In the genomic region with DNA sequence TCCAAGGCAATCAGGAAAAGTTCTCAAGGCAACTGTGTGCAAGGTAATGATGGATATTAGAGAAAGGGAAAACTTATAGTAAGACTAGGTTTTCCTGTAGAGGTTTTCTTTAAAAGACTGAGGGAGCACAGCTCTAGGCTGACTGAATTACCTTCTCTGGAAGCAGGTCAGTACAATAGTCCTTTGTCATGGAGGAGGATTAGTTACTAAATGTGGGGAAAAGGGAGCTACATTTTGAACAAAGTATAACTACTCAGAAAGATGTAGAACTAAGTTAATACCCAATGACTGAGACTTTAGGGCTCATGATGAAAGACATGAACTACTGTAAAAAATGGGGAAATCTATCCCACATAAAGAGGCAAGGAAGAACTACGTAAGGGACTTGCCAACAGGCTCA, we compare ENCODE assay signal across 23 cellular contexts.
"Had no signal": no experiment of that assay in that cellular context is flagged by ENCODE, and none has a peak within 500 bp of the region (broad histone marks: within the 10 kb centered on the region; RNA-seq: fewer than 3 reads in every experiment).

No MANE protein-coding gene starts in this region.

- H3K27me3 ChIP-seq: colonic mucosa, ovary, sigmoid colon, stomach, tibial artery had no signal

- H3K27ac Mint-ChIP-seq: effector memory CD8-positive, alpha-beta T cell; memory B cell; natural killer cell; stimulated activated effector memory CD8-positive, alpha-beta T cell treated with anti-CD3 and anti-CD28 coated beads, Interleukin-12 subunit alpha, Interleukin-12 subunit beta, amount 100 ng/mL, for 72 hours; type B pancreatic cell had no signal

- H3K4me3 ChIP-seq: colonic mucosa, lung, ovary, psoas muscle, sigmoid colon, stomach, tibial artery had no signal

- H3K27ac ChIP-seq: colonic mucosa, ovary, psoas muscle, stomach, tibial artery had no signal

- H3K36me3 ChIP-seq: colonic mucosa, ovary had no signal

- H3K27me3 Mint-ChIP-seq: effector memory CD8-positive, alpha-beta T cell; memory B cell; type B pancreatic cell had no signal

- ATAC-seq: effector memory CD8-positive, alpha-beta T cell; left lobe of liver; natural killer cell; right cardiac atrium; stimulated activated effector memory CD8-positive, alpha-beta T cell treated with anti-CD3 and anti-CD28 coated beads, Interleukin-12 subunit alpha, Interleukin-12 subunit beta, amount 100 ng/mL, for 72 hours had no signal

- H3K9me3 Mint-ChIP-seq: effector memory CD8-positive, alpha-beta T cell; memory B cell; natural killer cell; neural crest cell; stimulated activated effector memory CD8-positive, alpha-beta T cell treated with anti-CD3 and anti-CD28 coated beads, Interleukin-12 subunit alpha, Interleukin-12 subunit beta, amount 100 ng/mL, for 72 hours; type B pancreatic cell had no signal

- H3K9me3 ChIP-seq: colonic mucosa, ovary, psoas muscle, sigmoid colon, stomach, tibial artery had no signal

- H3K4me3 Mint-ChIP-seq: effector memory CD8-positive, alpha-beta T cell; memory B cell; natural killer cell; neural crest cell; stimulated activated effector memory CD8-positive, alpha-beta T cell treated with anti-CD3 and anti-CD28 coated beads, Interleukin-12 subunit alpha, Interleukin-12 subunit beta, amount 100 ng/mL, for 72 hours; type B pancreatic cell had no signal

- H3K36me3 Mint-ChIP-seq: natural killer cell had no signal

- H3K4me1 ChIP-seq: colonic mucosa, stomach, tibial artery had no signal

- DNase-seq: colonic mucosa; dermis blood vessel endothelial cell; effector memory CD8-positive, alpha-beta T cell; hypothalamus; kidney; natural killer cell; nucleus accumbens; ovary; posterior cingulate gyrus; psoas muscle; right cardiac atrium; sigmoid colon; stimulated activated CD4-positive, alpha-beta T cell treated with anti-CD3 and anti-CD28 coated beads, Interleukin-2, amount 100 ng/mL, for 24 hours; stimulated activated CD4-positive, alpha-beta T cell treated with anti-CD3 and anti-CD28 coated beads, Interleukin-4, amount 100 ng/mL, for 24 hours; stimulated activated naive CD4-positive, alpha-beta T cell treated with Interleukin-2 at 50 U/mL for 16 hours; stomach; tibial artery had no signal
